In the genomic region with DNA sequence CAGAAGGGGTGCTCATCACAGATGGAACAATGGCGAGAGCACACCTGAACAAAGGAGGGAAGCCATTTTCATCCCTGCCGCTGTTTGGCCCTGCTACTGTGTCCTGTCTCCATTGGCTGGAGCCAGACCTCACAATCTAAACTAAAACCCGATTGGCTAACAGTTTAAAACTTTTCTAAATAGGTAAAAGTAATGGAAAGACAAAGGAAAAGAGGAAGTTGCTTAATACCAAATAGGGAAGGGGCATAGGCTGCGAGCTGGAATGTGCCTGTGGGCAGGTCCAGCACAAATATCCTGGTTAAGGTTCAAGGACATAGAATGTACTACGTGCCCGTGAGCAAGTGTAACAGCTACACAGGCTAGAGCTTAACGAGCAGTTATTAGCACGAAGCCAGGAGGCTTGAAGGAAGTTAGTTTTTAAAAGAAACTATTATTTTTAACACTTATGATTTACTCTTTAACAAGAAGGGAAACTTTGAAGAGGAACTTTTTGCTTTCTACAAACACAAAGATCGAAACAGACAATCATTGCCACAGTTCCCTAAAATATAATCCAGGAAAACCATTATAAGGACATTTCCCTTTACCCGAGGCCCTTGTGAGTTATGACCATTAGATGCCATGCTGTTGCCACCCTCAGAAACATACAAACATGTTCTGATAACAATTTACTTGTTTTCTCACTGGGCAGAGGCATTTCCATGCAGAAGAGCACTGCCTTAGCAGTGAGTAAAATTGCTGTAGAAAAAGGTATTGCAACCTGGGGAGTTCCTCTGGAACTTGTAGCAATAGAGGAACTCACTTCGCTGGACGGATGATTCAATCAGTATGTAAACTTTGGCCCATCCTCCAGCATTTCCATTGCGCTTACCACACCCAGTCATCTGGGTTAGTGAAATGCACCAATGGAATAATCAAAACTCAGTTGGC, we compare ENCODE assay signal across 1 cellular context.
TF ChIP-seq lines count a peak whose summit lies in the region.

No MANE protein-coding gene starts in this region.

TF ChIP-seq in K562, 482 proteins besides CTCF, POLR2A, EP300 and RAD21 (continued from another document and continues in another):
- TF ChIP-seq, protein P1, sequence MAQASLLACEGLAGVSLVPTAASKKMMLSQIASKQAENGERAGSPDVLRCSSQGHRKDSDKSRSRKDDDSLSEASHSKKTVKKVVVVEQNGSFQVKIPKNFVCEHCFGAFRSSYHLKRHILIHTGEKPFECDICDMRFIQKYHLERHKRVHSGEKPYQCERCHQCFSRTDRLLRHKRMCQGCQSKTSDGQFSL (CRISPR knock-in tag; IDR thresholded peaks at IDR 0.05), result no peak
- TF ChIP-seq, protein P1 (tag; IDR thresholded peaks at IDR 0.05), result 0 out of 4 replicates have a peak, but pooled peaks of 1 of the 2 experiments have one; percentile 58
- no peak for TF ChIP-seq SIX5 (IDR thresholded peaks at IDR 0.05; ENCODE audit: borderline replicate concordance in 1 of 2, insufficient read depth in 1 of 2, low read depth in 1 of 2, low read length in 2 of 2)
- TF ChIP-seq, protein P2, sequence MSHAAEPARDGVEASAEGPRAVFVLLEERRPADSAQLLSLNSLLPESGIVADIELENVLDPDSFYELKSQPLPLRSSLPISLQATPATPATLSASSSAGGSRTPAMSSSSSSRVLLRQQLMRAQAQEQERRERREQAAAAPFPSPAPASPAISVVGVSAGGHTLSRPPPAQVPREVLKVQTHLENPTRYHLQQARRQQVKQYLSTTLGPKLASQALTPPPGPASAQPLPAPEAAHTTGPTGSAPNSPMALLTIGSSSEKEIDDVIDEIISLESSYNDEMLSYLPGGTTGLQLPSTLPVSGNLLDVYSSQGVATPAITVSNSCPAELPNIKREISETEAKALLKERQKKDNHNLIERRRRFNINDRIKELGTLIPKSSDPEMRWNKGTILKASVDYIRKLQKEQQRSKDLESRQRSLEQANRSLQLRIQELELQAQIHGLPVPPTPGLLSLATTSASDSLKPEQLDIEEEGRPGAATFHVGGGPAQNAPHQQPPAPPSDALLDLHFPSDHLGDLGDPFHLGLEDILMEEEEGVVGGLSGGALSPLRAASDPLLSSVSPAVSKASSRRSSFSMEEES (CRISPR knock-in tag; IDR thresholded peaks at IDR 0.05), result no peak
- TF ChIP-seq CREM (IDR thresholded peaks at IDR 0.05; ENCODE audit: low read depth), result no peak
- TF ChIP-seq BMI1 (IDR thresholded peaks at IDR 0.05; ENCODE audit: low read length), result no peak
- TF ChIP-seq ZNF311 (CRISPR knock-in tag; IDR thresholded peaks at IDR 0.05), result peak; percentile 10; the same call in 1 of the 2 replicates
- no peak for TF ChIP-seq SP1 (CRISPR knock-in tag; IDR thresholded peaks at IDR 0.05)
- no peak for TF ChIP-seq NFE2 (IDR thresholded peaks at IDR 0.05; ENCODE audit: low read depth)
- TF ChIP-seq ZNF436 (CRISPR knock-in tag; IDR thresholded peaks at IDR 0.05), result no peak
- peak; percentile 12; the same call in 1 of the 2 replicates for TF ChIP-seq MTA1 (IDR thresholded peaks at IDR 0.05; ENCODE audit: borderline replicate concordance)
- no peak for TF ChIP-seq LARP7 (IDR thresholded peaks at IDR 0.05)
- no peak for TF ChIP-seq DACH1 (IDR thresholded peaks at IDR 0.05; ENCODE audit: partially characterized antibody)
- no peak for TF ChIP-seq RFX1 (IDR thresholded peaks at IDR 0.05)
- TF ChIP-seq PTRF (tag; IDR thresholded peaks at IDR 0.05), result no peak
- TF ChIP-seq, protein P3, sequence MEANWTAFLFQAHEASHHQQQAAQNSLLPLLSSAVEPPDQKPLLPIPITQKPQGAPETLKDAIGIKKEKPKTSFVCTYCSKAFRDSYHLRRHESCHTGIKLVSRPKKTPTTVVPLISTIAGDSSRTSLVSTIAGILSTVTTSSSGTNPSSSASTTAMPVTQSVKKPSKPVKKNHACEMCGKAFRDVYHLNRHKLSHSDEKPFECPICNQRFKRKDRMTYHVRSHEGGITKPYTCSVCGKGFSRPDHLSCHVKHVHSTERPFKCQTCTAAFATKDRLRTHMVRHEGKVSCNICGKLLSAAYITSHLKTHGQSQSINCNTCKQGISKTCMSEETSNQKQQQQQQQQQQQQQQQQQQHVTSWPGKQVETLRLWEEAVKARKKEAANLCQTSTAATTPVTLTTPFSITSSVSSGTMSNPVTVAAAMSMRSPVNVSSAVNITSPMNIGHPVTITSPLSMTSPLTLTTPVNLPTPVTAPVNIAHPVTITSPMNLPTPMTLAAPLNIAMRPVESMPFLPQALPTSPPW (CRISPR knock-in tag; IDR thresholded peaks at IDR 0.05), result no peak
- TF ChIP-seq, protein P4, sequence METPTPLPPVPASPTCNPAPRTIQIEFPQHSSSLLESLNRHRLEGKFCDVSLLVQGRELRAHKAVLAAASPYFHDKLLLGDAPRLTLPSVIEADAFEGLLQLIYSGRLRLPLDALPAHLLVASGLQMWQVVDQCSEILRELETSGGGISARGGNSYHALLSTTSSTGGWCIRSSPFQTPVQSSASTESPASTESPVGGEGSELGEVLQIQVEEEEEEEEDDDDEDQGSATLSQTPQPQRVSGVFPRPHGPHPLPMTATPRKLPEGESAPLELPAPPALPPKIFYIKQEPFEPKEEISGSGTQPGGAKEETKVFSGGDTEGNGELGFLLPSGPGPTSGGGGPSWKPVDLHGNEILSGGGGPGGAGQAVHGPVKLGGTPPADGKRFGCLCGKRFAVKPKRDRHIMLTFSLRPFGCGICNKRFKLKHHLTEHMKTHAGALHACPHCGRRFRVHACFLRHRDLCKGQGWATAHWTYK (CRISPR knock-in tag; IDR thresholded peaks at IDR 0.05), result no peak
- TF ChIP-seq FOXK1 (CRISPR knock-in tag; IDR thresholded peaks at IDR 0.05; ENCODE audit: borderline replicate concordance), result no peak
- peak in 1 of 2 experiments; percentile 78; a peak in 1 of 4 replicates for TF ChIP-seq RCOR1 (IDR thresholded peaks at IDR 0.05; ENCODE audit: borderline replicate concordance in 1 of 2, low read depth in 2 of 2, low read length in 2 of 2)
- peak; percentile 83 for TF ChIP-seq JUND (IDR thresholded peaks at IDR 0.05; ENCODE audit: borderline replicate concordance, low read depth, low read length)
- TF ChIP-seq JUND (tag; IDR thresholded peaks at IDR 0.05; ENCODE audit: borderline replicate concordance, low read depth, low read length), result peak; percentile 51; the same call in 1 of the 3 replicates
- peak; percentile 79 for TF ChIP-seq FOSL1 (tag; conservative IDR thresholded peaks at IDR 0.05)
- TF ChIP-seq, protein P5, sequence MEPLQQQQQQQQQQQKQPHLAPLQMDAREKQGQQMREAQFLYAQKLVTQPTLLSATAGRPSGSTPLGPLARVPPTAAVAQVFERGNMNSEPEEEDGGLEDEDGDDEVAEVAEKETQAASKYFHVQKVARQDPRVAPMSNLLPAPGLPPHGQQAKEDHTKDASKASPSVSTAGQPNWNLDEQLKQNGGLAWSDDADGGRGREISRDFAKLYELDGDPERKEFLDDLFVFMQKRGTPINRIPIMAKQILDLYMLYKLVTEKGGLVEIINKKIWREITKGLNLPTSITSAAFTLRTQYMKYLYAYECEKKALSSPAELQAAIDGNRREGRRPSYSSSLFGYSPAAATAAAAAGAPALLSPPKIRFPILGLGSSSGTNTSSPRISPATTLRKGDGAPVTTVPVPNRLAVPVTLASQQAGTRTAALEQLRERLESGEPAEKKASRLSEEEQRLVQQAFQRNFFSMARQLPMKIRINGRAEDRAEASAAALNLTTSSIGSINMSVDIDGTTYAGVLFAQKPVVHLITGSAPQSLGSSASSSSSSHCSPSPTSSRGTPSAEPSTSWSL (CRISPR knock-in tag; IDR thresholded peaks at IDR 0.05; ENCODE audit: borderline replicate concordance), result no peak
- no peak for TF ChIP-seq ETV5 (CRISPR knock-in tag; IDR thresholded peaks at IDR 0.05; ENCODE audit: low read depth)
- no peak for TF ChIP-seq ESRRB (CRISPR knock-in tag; IDR thresholded peaks at IDR 0.05; ENCODE audit: borderline replicate concordance)
- TF ChIP-seq, protein P6, sequence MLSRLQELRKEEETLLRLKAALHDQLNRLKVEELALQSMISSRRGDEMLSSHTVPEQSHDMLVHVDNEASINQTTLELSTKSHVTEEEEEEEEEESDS (CRISPR knock-in tag; IDR thresholded peaks at IDR 0.05), result no peak
- no peak for TF ChIP-seq EZH2 (IDR thresholded peaks at IDR 0.05; ENCODE audit: borderline replicate concordance, low read depth, low read length)
- TF ChIP-seq, protein P7, sequence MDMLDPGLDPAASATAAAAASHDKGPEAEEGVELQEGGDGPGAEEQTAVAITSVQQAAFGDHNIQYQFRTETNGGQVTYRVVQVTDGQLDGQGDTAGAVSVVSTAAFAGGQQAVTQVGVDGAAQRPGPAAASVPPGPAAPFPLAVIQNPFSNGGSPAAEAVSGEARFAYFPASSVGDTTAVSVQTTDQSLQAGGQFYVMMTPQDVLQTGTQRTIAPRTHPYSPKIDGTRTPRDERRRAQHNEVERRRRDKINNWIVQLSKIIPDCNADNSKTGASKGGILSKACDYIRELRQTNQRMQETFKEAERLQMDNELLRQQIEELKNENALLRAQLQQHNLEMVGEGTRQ (CRISPR knock-in tag; IDR thresholded peaks at IDR 0.05), result no peak
- no peak for TF ChIP-seq HDGF (IDR thresholded peaks at IDR 0.05)
- TF ChIP-seq RBBP5 (IDR thresholded peaks at IDR 0.05; ENCODE audit: borderline replicate concordance, insufficient read depth, low read length, poor library complexity, severe bottlenecking), result no peak
- TF ChIP-seq, protein P8, sequence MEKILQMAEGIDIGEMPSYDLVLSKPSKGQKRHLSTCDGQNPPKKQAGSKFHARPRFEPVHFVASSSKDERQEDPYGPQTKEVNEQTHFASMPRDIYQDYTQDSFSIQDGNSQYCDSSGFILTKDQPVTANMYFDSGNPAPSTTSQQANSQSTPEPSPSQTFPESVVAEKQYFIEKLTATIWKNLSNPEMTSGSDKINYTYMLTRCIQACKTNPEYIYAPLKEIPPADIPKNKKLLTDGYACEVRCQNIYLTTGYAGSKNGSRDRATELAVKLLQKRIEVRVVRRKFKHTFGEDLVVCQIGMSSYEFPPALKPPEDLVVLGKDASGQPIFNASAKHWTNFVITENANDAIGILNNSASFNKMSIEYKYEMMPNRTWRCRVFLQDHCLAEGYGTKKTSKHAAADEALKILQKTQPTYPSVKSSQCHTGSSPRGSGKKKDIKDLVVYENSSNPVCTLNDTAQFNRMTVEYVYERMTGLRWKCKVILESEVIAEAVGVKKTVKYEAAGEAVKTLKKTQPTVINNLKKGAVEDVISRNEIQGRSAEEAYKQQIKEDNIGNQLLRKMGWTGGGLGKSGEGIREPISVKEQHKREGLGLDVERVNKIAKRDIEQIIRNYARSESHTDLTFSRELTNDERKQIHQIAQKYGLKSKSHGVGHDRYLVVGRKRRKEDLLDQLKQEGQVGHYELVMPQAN (IDR thresholded peaks at IDR 0.05; ENCODE audit: borderline replicate concordance), result no peak
- TF ChIP-seq, protein P9, sequence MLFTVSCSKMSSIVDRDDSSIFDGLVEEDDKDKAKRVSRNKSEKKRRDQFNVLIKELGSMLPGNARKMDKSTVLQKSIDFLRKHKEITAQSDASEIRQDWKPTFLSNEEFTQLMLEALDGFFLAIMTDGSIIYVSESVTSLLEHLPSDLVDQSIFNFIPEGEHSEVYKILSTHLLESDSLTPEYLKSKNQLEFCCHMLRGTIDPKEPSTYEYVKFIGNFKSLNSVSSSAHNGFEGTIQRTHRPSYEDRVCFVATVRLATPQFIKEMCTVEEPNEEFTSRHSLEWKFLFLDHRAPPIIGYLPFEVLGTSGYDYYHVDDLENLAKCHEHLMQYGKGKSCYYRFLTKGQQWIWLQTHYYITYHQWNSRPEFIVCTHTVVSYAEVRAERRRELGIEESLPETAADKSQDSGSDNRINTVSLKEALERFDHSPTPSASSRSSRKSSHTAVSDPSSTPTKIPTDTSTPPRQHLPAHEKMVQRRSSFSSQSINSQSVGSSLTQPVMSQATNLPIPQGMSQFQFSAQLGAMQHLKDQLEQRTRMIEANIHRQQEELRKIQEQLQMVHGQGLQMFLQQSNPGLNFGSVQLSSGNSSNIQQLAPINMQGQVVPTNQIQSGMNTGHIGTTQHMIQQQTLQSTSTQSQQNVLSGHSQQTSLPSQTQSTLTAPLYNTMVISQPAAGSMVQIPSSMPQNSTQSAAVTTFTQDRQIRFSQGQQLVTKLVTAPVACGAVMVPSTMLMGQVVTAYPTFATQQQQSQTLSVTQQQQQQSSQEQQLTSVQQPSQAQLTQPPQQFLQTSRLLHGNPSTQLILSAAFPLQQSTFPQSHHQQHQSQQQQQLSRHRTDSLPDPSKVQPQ (CRISPR knock-in tag; IDR thresholded peaks at IDR 0.05; ENCODE audit: borderline replicate concordance), result no peak
- TF ChIP-seq BCL6 (CRISPR knock-in tag; IDR thresholded peaks at IDR 0.05), result no peak; the same call in 1 of the 2 replicates
- no peak for TF ChIP-seq HLTF (IDR thresholded peaks at IDR 0.05)
- TF ChIP-seq, protein P10, sequence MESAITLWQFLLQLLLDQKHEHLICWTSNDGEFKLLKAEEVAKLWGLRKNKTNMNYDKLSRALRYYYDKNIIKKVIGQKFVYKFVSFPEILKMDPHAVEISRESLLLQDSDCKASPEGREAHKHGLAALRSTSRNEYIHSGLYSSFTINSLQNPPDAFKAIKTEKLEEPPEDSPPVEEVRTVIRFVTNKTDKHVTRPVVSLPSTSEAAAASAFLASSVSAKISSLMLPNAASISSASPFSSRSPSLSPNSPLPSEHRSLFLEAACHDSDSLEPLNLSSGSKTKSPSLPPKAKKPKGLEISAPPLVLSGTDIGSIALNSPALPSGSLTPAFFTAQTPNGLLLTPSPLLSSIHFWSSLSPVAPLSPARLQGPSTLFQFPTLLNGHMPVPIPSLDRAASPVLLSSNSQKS (CRISPR knock-in tag; IDR thresholded peaks at IDR 0.05), result peak; percentile 13; the same call in 1 of the 2 replicates
- no peak; the same call in 1 of the 2 replicates for TF ChIP-seq ESRRA (IDR thresholded peaks at IDR 0.05; ENCODE audit: borderline replicate concordance, low read depth)
- TF ChIP-seq ZNF134 (CRISPR knock-in tag; conservative IDR thresholded peaks at IDR 0.05), result no peak
- peak; percentile 51; the same call in 1 of the 2 replicates for TF ChIP-seq TAF7 (tag; IDR thresholded peaks at IDR 0.05)
- TF ChIP-seq ZNF408 (CRISPR knock-in tag; IDR thresholded peaks at IDR 0.05; ENCODE audit: low read depth), result no peak
- TF ChIP-seq SMAD1 (IDR thresholded peaks at IDR 0.05; ENCODE audit: low read depth, low read length, partially characterized antibody), result no peak
- TF ChIP-seq FIP1L1 (IDR thresholded peaks at IDR 0.05; ENCODE audit: low read depth, low read length, poor library complexity, severe bottlenecking), result no peak
- no peak for TF ChIP-seq COPS2 (conservative IDR thresholded peaks at IDR 0.05)
- TF ChIP-seq GATAD2A (IDR thresholded peaks at IDR 0.05), result no peak
- no peak for TF ChIP-seq ZNF57 (CRISPR knock-in tag; IDR thresholded peaks at IDR 0.05)
- no peak for TF ChIP-seq GABPB1 (CRISPR knock-in tag; IDR thresholded peaks at IDR 0.05)
- TF ChIP-seq ZC3H4 (CRISPR knock-in tag; IDR thresholded peaks at IDR 0.05; ENCODE audit: borderline replicate concordance), result no peak
- TF ChIP-seq KLF10 (CRISPR knock-in tag; IDR thresholded peaks at IDR 0.05), result no peak
- TF ChIP-seq SRSF1 (IDR thresholded peaks at IDR 0.05; ENCODE audit: low read depth, low read length), result no peak
- no peak for TF ChIP-seq SREBF1 (IDR thresholded peaks at IDR 0.05; ENCODE audit: borderline replicate concordance, low read depth, low read length)
- no peak for TF ChIP-seq ZNF780A (CRISPR knock-in tag; IDR thresholded peaks at IDR 0.05)
